Comparison of ENCODE assay signal across 9 cellular contexts in genomic region chr10:32795598-32796183, GRCh38.
DNase-seq lines count a peak whose midpoint lies in the region; ATAC-seq and TF ChIP-seq lines count a peak whose summit lies in the region.
"Had no signal": no experiment of that assay in that cellular context is flagged by ENCODE, and none has a peak within 500 bp of the region (broad histone marks: within the 10 kb centered on the region; RNA-seq: fewer than 3 reads in every experiment).

No MANE protein-coding gene starts in this region.

- H2BK120ac ChIP-seq in H9 (ENCODE audit: low read depth, low read length, poor library complexity, severe bottlenecking) = no peak overlapping the region

- H3K9me3 ChIP-seq in H9 (ENCODE audit: control insufficient read depth, low read depth, low read length) (no peaks in the 10 kb centered on the region), PC-9 (ENCODE audit: insufficient read depth, low read depth) (no peaks in the 10 kb centered on the region), esophagus muscularis mucosa (no peaks in the 10 kb centered on the region)

- H3K27ac Mint-ChIP-seq in H9 = no peak overlapping the region
- no peak overlapping the region for H3K27ac Mint-ChIP-seq in osteocyte (ENCODE audit: unreplicated experiment)

- no peak overlapping the region for H3K4me3 Mint-ChIP-seq in H9
- H3K4me3 Mint-ChIP-seq in osteocyte (ENCODE audit: unreplicated experiment) = no peak overlapping the region
- H3K4me3 Mint-ChIP-seq: naive thymus-derived CD8-positive, alpha-beta T cell had no signal

- H3K27me3 Mint-ChIP-seq in H9 (ENCODE audit: low read depth) = no peaks in the 10 kb centered on the region
- H3K27me3 Mint-ChIP-seq in osteocyte (ENCODE audit: unreplicated experiment) = no peaks in the 10 kb centered on the region
- H3K27me3 Mint-ChIP-seq: naive thymus-derived CD8-positive, alpha-beta T cell had no signal

- no peak for TF ChIP-seq POLR2A in esophagus muscularis mucosa (IDR thresholded peaks at IDR 0.05; ENCODE audit: low read depth)

- CTCF ChIA-PET in PC-9 (lab: Charles Lee) = interaction anchor here (0.5 to 0.7 kb wide), 2 partner anchors 210 to 1703 kb away, joined by 3 read pairs; no protein-coding TSS in a partner anchor

- WGBS in H9 (ENCODE audit: extremely low coverage, insufficient read length, low lambda C conversion rate) = no CpG with 5 or more reads among the region's 2 CpGs
- WGBS in esophagus muscularis mucosa = 73% methylated on average over 2 of the region's 2 CpGs

- H4K20me1 ChIP-seq in H9 (ENCODE audit: control insufficient read depth, insufficient read depth, insufficient read length) = no peaks in the 10 kb centered on the region
- H4K20me1 ChIP-seq in PC-9 (ENCODE audit: insufficient read depth) = no peaks in the 10 kb centered on the region

- H3K14ac ChIP-seq in H9 (ENCODE audit: insufficient read depth, low read length) = no peak overlapping the region

- H3K4me3 ChIP-seq in PC-9 (no peak overlapping the region), esophagus muscularis mucosa (no peak overlapping the region)

- H3K79me2 ChIP-seq in H9 (ENCODE audit: insufficient read depth, low read length) (no peaks in the 10 kb centered on the region), PC-9 (ENCODE audit: low read depth) (no peaks in the 10 kb centered on the region)

- H3K4me1 Mint-ChIP-seq in H9 = no peaks in the 10 kb centered on the region
- H3K4me1 Mint-ChIP-seq in osteocyte (ENCODE audit: unreplicated experiment) = no peaks in the 10 kb centered on the region
- H3K4me1 Mint-ChIP-seq: naive thymus-derived CD8-positive, alpha-beta T cell had no signal

- H3K27ac ChIP-seq in H9 (ENCODE audit: insufficient read length, low read depth, low read length) (no peak overlapping the region), PC-9 (no peak overlapping the region), esophagus muscularis mucosa (replicated peaks in 1 of 4) (no peak overlapping the region)

- H3K36me3 ChIP-seq in PC-9 (ENCODE audit: low read depth) (no peaks in the 10 kb centered on the region), esophagus muscularis mucosa (no peaks in the 10 kb centered on the region)

- H2AFZ ChIP-seq in H9 (ENCODE audit: low read length) = no peak overlapping the region
- H2AFZ ChIP-seq in PC-9 = no peak overlapping the region

- TF ChIP-seq CTCF in H9 (conservative IDR thresholded peaks at IDR 0.05) (peak; percentile 84), PC-9 (conservative IDR thresholded peaks at IDR 0.05) (peak; percentile 77), esophagus muscularis mucosa (IDR thresholded peaks at IDR 0.05) (peak; percentile 66 to 80 (median 70)), osteocyte (IDR thresholded peaks at IDR 0.05) (peak; percentile 82)

- H2AK5ac ChIP-seq in H9 (ENCODE audit: insufficient read length, low read length) = no peak overlapping the region

- H3K36me3 Mint-ChIP-seq in H9 (ENCODE audit: insufficient read depth in 1 of 3, low read depth in 3 of 3) (no peaks in the 10 kb centered on the region; a peak in 1 of 7 replicates), osteocyte (ENCODE audit: unreplicated experiment) (no peaks in the 10 kb centered on the region)
- H3K36me3 Mint-ChIP-seq: naive thymus-derived CD8-positive, alpha-beta T cell had no signal

- H3K4ac ChIP-seq in H9 (ENCODE audit: low read depth, low read length) = no peak overlapping the region

- H3T11ph ChIP-seq in H9 (ENCODE audit: low read length) = no peak overlapping the region

- no peak for ATAC-seq in GM18861 (IDR thresholded peaks at IDR 0.05; ENCODE audit: unreplicated experiment)
- ATAC-seq: naive thymus-derived CD8-positive, alpha-beta T cell had no signal

- H3K27me3 ChIP-seq in H9 (ENCODE audit: insufficient read depth, low read length) (no peaks in the 10 kb centered on the region), PC-9 (ENCODE audit: insufficient read depth, low read depth) (no peaks in the 10 kb centered on the region), esophagus muscularis mucosa (no peaks in the 10 kb centered on the region)

- no peaks in the 10 kb centered on the region for H3K79me1 ChIP-seq in H9 (ENCODE audit: insufficient read depth, low read depth, low read length, poor library complexity, severe bottlenecking)

- BruUV-seq in PC-9 (replicated peaks; lab: Mats Ljungman, UMichigan) = no TSS peak

- peak; percentile 45 for DNase-seq in D341Med (ENCODE audit: low spot score)
- DNase-seq in H9 = no peak
- peak in 1 of 2 experiments; percentile 7 for DNase-seq in PC-9
- no peak for DNase-seq in esophagus muscularis mucosa (ENCODE audit: extremely low spot score)
- no peak for DNase-seq in osteocyte (ENCODE audit: extremely low spot score, unreplicated experiment)
- no peak for DNase-seq in stimulated activated CD4-positive, alpha-beta T cell treated with anti-CD3 and anti-CD28 coated beads, Interleukin-4, amount 100 ng/mL, for 1 hour
- no peak for DNase-seq in activated CD4-positive, CD25-positive, alpha-beta regulatory T cell treated with anti-CD3 and anti-CD28 coated beads, Interleukin-2, amount 50 U/mL, for 72 hours

- H2BK15ac ChIP-seq in H9 (ENCODE audit: low read depth, low read length) = no peak overlapping the region

- H3K4me1 ChIP-seq in H9 (ENCODE audit: insufficient read depth, low read length) (no peaks in the 10 kb centered on the region), PC-9 (replicated peaks; ENCODE audit: insufficient read depth) (no peaks in the 10 kb centered on the region), esophagus muscularis mucosa (no peaks in the 10 kb centered on the region)

- H3K9ac ChIP-seq in H9 (ENCODE audit: extremely low read depth, insufficient read length, low read length) = no peak overlapping the region

- H3K4me2 ChIP-seq in H9 (ENCODE audit: insufficient read depth, insufficient read length, low read length) (no peak overlapping the region), PC-9 (no peak overlapping the region)

- H2BK5ac ChIP-seq in H9 (ENCODE audit: insufficient read length, low read length) = no peak overlapping the region

- no peaks in the 10 kb centered on the region for H3K23me2 ChIP-seq in H9 (ENCODE audit: insufficient read length, low read depth, low read length, poor library complexity, severe bottlenecking)

- TF ChIP-seq EP300 in esophagus muscularis mucosa (IDR thresholded peaks at IDR 0.05) = no peak

- no peaks in the 10 kb centered on the region for H3F3A ChIP-seq in PC-9 (ENCODE audit: insufficient read depth, low read depth)

- H3K56ac ChIP-seq in H9 (ENCODE audit: insufficient read length, low read depth, low read length) = no peak overlapping the region

- no peak overlapping the region for H2BK12ac ChIP-seq in H9 (ENCODE audit: insufficient read length, low read depth, low read length)

- H3K9me2 ChIP-seq in PC-9 (ENCODE audit: insufficient read depth) = no peaks in the 10 kb centered on the region

- no peaks in the 10 kb centered on the region; a peak in 1 of 5 replicates for H3K9me3 Mint-ChIP-seq in H9
- no peaks in the 10 kb centered on the region for H3K9me3 Mint-ChIP-seq in osteocyte (ENCODE audit: unreplicated experiment)

- H4K5ac ChIP-seq in H9 (ENCODE audit: insufficient read length, low read depth, low read length) = no peak overlapping the region

- POLR2A ChIA-PET in PC-9 (lab: Charles Lee; ENCODE audit: unreplicated experiment) = no interaction called here

- H2BK20ac ChIP-seq in H9 (ENCODE audit: low read depth, low read length, poor library complexity, severe bottlenecking) = peak overlapping the region; percentile 60

- no peak overlapping the region for H4K8ac ChIP-seq in H9 (replicated peaks; ENCODE audit: insufficient read length, low read depth, low read length)

- intact Hi-C loops in PC-9 (cut with micrococcal nuclease; ENCODE audit: unreplicated experiment) = loop anchor here (1.0 to 5.0 kb wide), 3 partner anchors 213 to 1842 kb away; partner anchors contain the start of gene NRP1
- intact Hi-C loops in esophagus muscularis mucosa (cut with DNase I) = loop anchor here (1.0 kb wide), 1 partner anchor 214 kb away; no protein-coding TSS in a partner anchor

- no peak overlapping the region for H4K91ac ChIP-seq in H9 (ENCODE audit: insufficient read length, low read depth, low read length)

- no peak overlapping the region for H3K18ac ChIP-seq in H9 (ENCODE audit: insufficient read length, low read depth, low read length)

- no peak overlapping the region for H3K23ac ChIP-seq in H9 (ENCODE audit: insufficient read length, low read depth, low read length)
